Comparison of ENCODE assay signal across 8 cellular contexts in the genomic region with DNA sequence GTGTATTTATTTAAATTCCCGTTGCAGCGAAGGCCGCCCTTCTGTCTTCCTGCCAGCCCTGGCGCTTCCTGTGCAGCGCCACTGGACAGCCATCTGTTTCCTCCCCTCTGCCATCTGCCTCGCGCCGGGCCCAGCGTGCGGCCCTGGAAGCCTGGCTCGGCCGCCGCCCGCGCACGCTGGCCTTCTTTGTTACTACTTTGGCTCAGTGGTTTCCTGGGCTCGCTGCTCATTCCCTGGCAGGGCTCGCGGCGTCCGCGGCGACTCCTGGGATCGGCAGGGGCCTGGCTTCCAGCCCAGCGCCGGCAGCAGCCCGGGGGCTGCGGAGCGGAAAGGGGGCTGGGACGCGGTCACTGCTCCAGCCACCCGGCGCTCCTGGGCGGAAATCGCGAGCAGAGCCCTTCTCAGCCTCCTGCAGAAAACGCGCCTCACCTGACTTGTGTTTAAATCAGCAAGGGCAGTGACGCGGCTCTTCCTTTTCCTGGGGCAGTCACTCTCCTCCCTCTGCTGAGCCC. TPM values are rescaled to one million over a fixed set of nuclear protein-coding genes. Genes with fewer than 3 reads are reported as not detected.
DNase-seq lines count a peak whose midpoint lies in the region; ATAC-seq and TF ChIP-seq lines count a peak whose summit lies in the region.

No MANE protein-coding gene starts in this region.

- intact Hi-C loops in left colon (cut with DNase I, micrococcal nuclease) = no loop called here

- peak; percentile 14 for TF ChIP-seq POLR2A in GM15510 (IDR thresholded peaks at IDR 0.05; ENCODE audit: borderline replicate concordance, extremely low read depth, insufficient read length)

- ATAC-seq in HG02870 (IDR thresholded peaks at IDR 0.05; ENCODE audit: unreplicated experiment) = peak; percentile 65
- peak; percentile 84 for ATAC-seq in left colon

- DNase-seq in NCI-H460 (ENCODE audit: extremely low read depth, low read depth) (peak; percentile 14), dedifferentiated amniotic fluid mesenchymal stem cell (ENCODE audit: extremely low spot score) (peak; percentile 35), left colon (peak; percentile 79), GM19240 (ENCODE audit: insufficient read length, low spot score) (no peak)
- peak; percentile 55 to 62 for DNase-seq in activated CD4-positive, alpha-beta T cell treated with anti-CD3 and anti-CD28 coated beads for 4 hours
- DNase-seq in stimulated activated CD4-positive, alpha-beta T cell treated with anti-CD3 and anti-CD28 coated beads, Interleukin-12 subunit alpha, Interleukin-12 subunit beta, amount 100 ng/mL, for 4 hours = peak; percentile 39

RNA-seq across cellular contexts. Expression of gene CMTM7, which starts 9.9 kb away (rescaled TPM):
- total RNA-seq in NCI-H460 (2014; rRNA removed; shearing (Covaris generic)) = 10.9 and 12.3 TPM in 2 replicates
- 12.4 and 14.9 TPM in 2 replicates for polyA plus RNA-seq in NCI-H460 (2014; cell fraction: nucleus; rRNA removed)
- total RNA-seq in left colon = 1 to 10 TPM; 5.8 to 7.4 TPM
